Comparison of ENCODE assay signal across 8 cellular contexts in genomic region chr12:111430418-111431353, GRCh38. TPM values are rescaled to one million over a fixed set of nuclear protein-coding genes. Genes with fewer than 3 reads are reported as not detected.
DNase-seq lines count a peak whose midpoint lies in the region; ATAC-seq and TF ChIP-seq lines count a peak whose summit lies in the region.

No MANE protein-coding gene starts in this region.

- H3K27me3 ChIP-seq in breast epithelium (no peaks in the 10 kb centered on the region), mesenchymal stem cell (ENCODE audit: control insufficient read depth in 1 of 2, insufficient read depth in 1 of 2, low read length in 2 of 2) (no peaks in the 10 kb centered on the region), thoracic aorta (replicated peaks; ENCODE audit: insufficient read depth) (no peaks in the 10 kb centered on the region)

- H2BK12ac ChIP-seq in mesenchymal stem cell (ENCODE audit: low read length in 2 of 2): peak overlapping the region in 1 of 2 experiments; percentile 32

- H3K23ac ChIP-seq in mesenchymal stem cell (ENCODE audit: low read length in 2 of 2): peak overlapping the region in 1 of 2 experiments; percentile 12

- CTCF ChIA-PET in MCF 10A (lab: Yijun Ruan, JAX): interaction anchor here (0.5 to 1.8 kb wide), 7 partner anchors 10 to 170 kb away, joined by 3 to 9 read pairs (median 4); no protein-coding TSS in a partner anchor

- H3K18ac ChIP-seq in mesenchymal stem cell (ENCODE audit: low read depth in 1 of 2, low read length in 2 of 2): peak overlapping the region in 1 of 2 experiments; percentile 46

- peak overlapping the region; percentile 54 to 80 for H3K27ac ChIP-seq in breast epithelium
- H3K27ac ChIP-seq in mesenchymal stem cell (ENCODE audit: low read length, poor library complexity, severe bottlenecking): peak overlapping the region; percentile 65
- peak overlapping the region in 1 of 2 donors; percentile 49 for H3K27ac ChIP-seq in thoracic aorta

- H3K36me3 Mint-ChIP-seq in MCF 10A (ENCODE audit: insufficient read depth, unreplicated experiment): no peaks in the 10 kb centered on the region

- H3K4me3 Mint-ChIP-seq in MCF 10A (ENCODE audit: unreplicated experiment): no peak overlapping the region

- 90% methylated on average over 16 of the region's 17 CpGs for WGBS in mesenchymal stem cell

- no peak for TF ChIP-seq POLR2A in breast epithelium (IDR thresholded peaks at IDR 0.05)

- H3K4ac ChIP-seq in mesenchymal stem cell (ENCODE audit: low read depth in 1 of 2, low read length in 2 of 2): peak overlapping the region in 1 of 2 experiments; percentile 24

- H2BK5ac ChIP-seq in mesenchymal stem cell (ENCODE audit: low read depth, low read length, poor library complexity, severe bottlenecking): no peak overlapping the region

- no peak for ATAC-seq in thoracic aorta (ENCODE audit: insufficient number of reproducible peaks, low FRiP score, low read depth)

- POLR2A ChIA-PET in MCF 10A (lab: Yijun Ruan, JAX): interaction anchor here (0.6 to 0.7 kb wide), 3 partner anchors 22 to 662 kb away, joined by 3 to 4 read pairs (median 4); no protein-coding TSS in a partner anchor

- TF ChIP-seq CTCF in breast epithelium (IDR thresholded peaks at IDR 0.05) (no peak), MCF 10A (IDR thresholded peaks at IDR 0.05; ENCODE audit: unreplicated experiment) (no peak), thoracic aorta (IDR thresholded peaks at IDR 0.05) (no peak)

- no peak overlapping the region for H3K27ac Mint-ChIP-seq in MCF 10A (ENCODE audit: low read depth, unreplicated experiment)

- no peak overlapping the region for H2AFZ ChIP-seq in mesenchymal stem cell (ENCODE audit: low read depth, low read length)

- H3K4me2 ChIP-seq in mesenchymal stem cell (ENCODE audit: low read length, poor library complexity, severe bottlenecking): no peak overlapping the region

- in situ Hi-C loops in KBM-7 (cut with MboI; ENCODE audit: low pct_unique_long_range_greater_than_20kb, low sequenced_read_pairs): no loop called here

- DNase-seq in breast epithelium (ENCODE audit: low spot score in 2 of 2): no peak
- DNase-seq in MCF 10A (ENCODE audit: unreplicated experiment): no peak
- peak; percentile 61 for DNase-seq in activated gamma-delta T cell treated with Interleukin-2 at 50 U/mL for 16 hours
- peak; percentile 56 for DNase-seq in mesenchymal stem cell
- DNase-seq in thoracic aorta (ENCODE audit: low spot score): no peak
- no peak for DNase-seq in glomerular visceral epithelial cell (ENCODE audit: extremely low spot score)
- DNase-seq in occipital lobe (lab: John Stamatoyannopoulos, UW): no peak
- DNase-seq in KBM-7: no peak

- H3K36me3 ChIP-seq in breast epithelium (no peaks in the 10 kb centered on the region), mesenchymal stem cell (ENCODE audit: control insufficient read depth in 1 of 2, insufficient read depth in 2 of 2, low read depth in 1 of 2, low read length in 2 of 2) (peaks cover 8 to 50% of the 10 kb centered on the region in 2 experiments), thoracic aorta (no peaks in the 10 kb centered on the region)

- H3K9me3 ChIP-seq in breast epithelium: no peaks in the 10 kb centered on the region
- H3K9me3 ChIP-seq in mesenchymal stem cell (ENCODE audit: control insufficient read depth, low read length): no peaks in the 10 kb centered on the region
- H3K9me3 ChIP-seq in thoracic aorta: no peaks in the 10 kb centered on the region

- peak overlapping the region; percentile 43 for H2BK120ac ChIP-seq in mesenchymal stem cell (ENCODE audit: low read depth, low read length)

- H3K4me3 ChIP-seq in breast epithelium: no peak overlapping the region
- H3K4me3 ChIP-seq in mesenchymal stem cell (ENCODE audit: insufficient read depth in 1 of 2, low read depth in 1 of 2, low read length in 2 of 2): no peak overlapping the region
- H3K4me3 ChIP-seq in thoracic aorta: peak overlapping the region; percentile 33

- H2AK5ac ChIP-seq in mesenchymal stem cell (ENCODE audit: low read length, severe bottlenecking): peak overlapping the region; percentile 87

- BruUV-seq in MCF 10A (replicated peaks; lab: Mats Ljungman, UMichigan): no TSS peak

- H3K9ac ChIP-seq in mesenchymal stem cell (ENCODE audit: low read length): no peak overlapping the region

- peak overlapping the region; percentile 87 for H4K8ac ChIP-seq in mesenchymal stem cell (ENCODE audit: low read length)

- H3K27me3 Mint-ChIP-seq in MCF 10A (ENCODE audit: insufficient read depth, unreplicated experiment): no peaks in the 10 kb centered on the region

- H3K79me1 ChIP-seq in mesenchymal stem cell (replicated peaks; ENCODE audit: low read length, poor library complexity, severe bottlenecking): no peaks in the 10 kb centered on the region

- H4K91ac ChIP-seq in mesenchymal stem cell (ENCODE audit: low read length): peak overlapping the region; percentile 61

- intact Hi-C loops in breast epithelium (cut with DNase I; ENCODE audit: low total_unique reads): no loop called here
- intact Hi-C loops in MCF 10A (cut with micrococcal nuclease): no loop called here

- H3K14ac ChIP-seq in mesenchymal stem cell (ENCODE audit: low read length in 2 of 2): no peak overlapping the region

- H3K9me3 Mint-ChIP-seq in MCF 10A (ENCODE audit: unreplicated experiment): no peaks in the 10 kb centered on the region

- H2BK15ac ChIP-seq in mesenchymal stem cell (ENCODE audit: low read depth, poor library complexity, severe bottlenecking): peak overlapping the region; percentile 67

- H3K4me1 ChIP-seq in breast epithelium (no peaks in the 10 kb centered on the region), mesenchymal stem cell (ENCODE audit: control insufficient read depth, insufficient read depth, low read depth, low read length) (peaks cover 58% of the 10 kb centered on the region), thoracic aorta (ENCODE audit: control insufficient read depth in 1 of 2, low read depth in 2 of 2) (peaks cover 66 to 77% of the 10 kb centered on the region in 2 donors)

- H3K4me1 Mint-ChIP-seq in MCF 10A (ENCODE audit: insufficient read depth, unreplicated experiment): peaks cover 31% of the 10 kb centered on the region

RNA-seq across cellular contexts. Expression of gene SH2B3, which starts 25.0 kb away (rescaled TPM):
- total RNA-seq in breast epithelium: 10 to 100 TPM; 13.9 to 27.4 (median 17.4) TPM
- 4.5 and 5.1 TPM in 2 replicates for total RNA-seq in MCF 10A (2022)
- polyA plus RNA-seq in mesenchymal stem cell (2013, experiment 1 of 2): 50.8 TPM
- 50.3 TPM for polyA plus RNA-seq in mesenchymal stem cell (2013, experiment 2 of 2)
- total RNA-seq in thoracic aorta: 100 to 1,000 TPM in 1 of 2 donors, 10 to 100 TPM in 1; 48.6 to 117 TPM
- 5.1 TPM for total RNA-seq in occipital lobe

Comparison
In these comparisons a context has a peak if more than half of its experiments do, and no peak if none do; other contexts are left out.
1. DNase-seq: peak in activated gamma-delta T cell treated with Interleukin-2 at 50 U/mL for 16 hours (single experiment) and mesenchymal stem cell (single experiment); none in breast epithelium (0 of 2), MCF 10A (single experiment), thoracic aorta (single experiment), glomerular visceral epithelial cell (single experiment), occipital lobe (single experiment) and KBM-7 (single experiment).